In genomic region chr12:113994051-113994450, GRCh38 we compare ENCODE assay signal across 8 cellular contexts.
"Had no signal": no experiment of that assay in that cellular context is flagged by ENCODE, and none has a peak within 500 bp of the region (broad histone marks: within the 10 kb centered on the region; RNA-seq: fewer than 3 reads in every experiment).

No MANE protein-coding gene starts in this region.

- DNase-seq: GM23248, GOT3, H7, H9, HCEC 1CT, HFFc6 had no signal

- H3K4me3 ChIP-seq: GM23248, GM23338, HAP-1 had no signal

- H3K9me3 ChIP-seq: HAP-1 had no signal

- H2AFZ ChIP-seq: GM23248, GM23338 had no signal

- H3K27ac ChIP-seq: GM23248 had no signal

- H3K36me3 ChIP-seq: HAP-1 had no signal

- H3K4me1 ChIP-seq: HAP-1 had no signal

- H3K4me2 ChIP-seq: GM23338 had no signal

- H3K9ac ChIP-seq: GM23248 had no signal
